21 cellular contexts compared by ENCODE assay signal in the genomic region with DNA sequence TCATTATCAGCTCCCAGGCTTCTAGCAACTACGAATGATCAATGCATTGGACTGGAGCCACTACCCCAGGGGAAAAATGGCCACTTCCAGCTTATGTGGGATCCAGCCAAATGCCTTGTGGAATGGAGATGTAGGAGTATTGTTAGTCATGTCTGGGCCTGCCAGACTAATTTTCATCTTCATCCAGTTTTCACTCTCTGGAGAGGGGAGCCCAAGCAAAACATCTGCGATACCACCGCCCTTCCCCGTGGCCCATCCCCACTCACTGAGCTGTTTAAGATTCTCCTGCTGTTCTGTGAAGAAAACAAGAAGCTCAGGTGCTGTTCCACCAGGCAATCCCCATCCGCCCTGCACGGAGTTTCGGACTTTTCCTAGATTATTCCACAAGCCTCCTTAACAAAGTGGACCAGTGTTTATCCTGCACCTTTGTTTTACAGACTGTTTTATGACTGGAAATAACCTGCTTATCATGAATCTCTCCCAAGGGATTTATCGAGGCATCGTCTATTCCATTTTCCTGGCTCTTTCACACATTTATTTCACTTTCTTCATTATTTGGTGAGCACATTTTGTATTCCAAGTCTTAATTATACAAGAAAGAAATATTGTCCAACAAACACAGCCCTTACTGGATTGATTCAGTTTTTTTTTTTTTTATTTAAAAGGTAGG. TPM values are rescaled to one million over a fixed set of nuclear protein-coding genes. Genes with fewer than 3 reads are reported as not detected.
DNase-seq lines count a peak whose midpoint lies in the region; ATAC-seq, FAIRE-seq and TF ChIP-seq lines count a peak whose summit lies in the region.
"Had no signal": no experiment of that assay in that cellular context is flagged by ENCODE, and none has a peak within 500 bp of the region (broad histone marks: within the 10 kb centered on the region; RNA-seq: fewer than 3 reads in every experiment).

No MANE protein-coding gene starts in this region.

- H3K9me3 ChIP-seq in uterus, result no peaks in the 10 kb centered on the region
- H3K9me3 ChIP-seq: gastrocnemius medialis had no signal

- ATAC-seq in left cardiac atrium (peak in 1 of 2 donors; percentile 89), Right ventricle myocardium superior (ENCODE audit: poor library complexity) (no peak)
- ATAC-seq: gastrocnemius medialis had no signal

- H3K4me3 ChIP-seq in fibroblast of pulmonary artery (replicated peaks; ENCODE audit: low read depth, low read length) (no peak overlapping the region), uterus (no peak overlapping the region)
- H3K4me3 ChIP-seq: gastrocnemius medialis had no signal

- no peak for FAIRE-seq in frontal cortex (lab: Jason Lieb, UNC)
- FAIRE-seq: GM12891 had no signal

- H3K36me3 ChIP-seq in uterus, result no peaks in the 10 kb centered on the region
- H3K36me3 ChIP-seq: gastrocnemius medialis, WERI-Rb-1 had no signal

- H3K27me3 ChIP-seq in uterus, result no peaks in the 10 kb centered on the region

- intact Hi-C loops in left cardiac atrium (cut with DNase I), result no loop called here
- intact Hi-C loops in Right ventricle myocardium superior (cut with DNase I), result no loop called here
- intact Hi-C loops in uterus (cut with DNase I; ENCODE audit: low total_unique reads), result no loop called here

- peak; percentile 29 for DNase-seq in left cardiac atrium
- DNase-seq in Right ventricle myocardium superior, result no peak
- DNase-seq in NCI-H69 (lab: John Stamatoyannopoulos, UW), result peak; percentile 18
- peak; percentile 36 for DNase-seq in fibroblast of pulmonary artery (ENCODE audit: low read depth)
- peak in 1 of 2 donors; percentile 27 for DNase-seq in uterus
- DNase-seq in activated naive CD4-positive, alpha-beta T cell treated with anti-CD3 and anti-CD28 coated beads, Interleukin-2, amount 50 U/mL, for 16 hours, result no peak
- DNase-seq in midbrain (lab: John Stamatoyannopoulos, UW), result no peak
- no peak for DNase-seq in frontal cortex (ENCODE audit: low spot score in 2 of 2)
- DNase-seq: activated CD4-positive, alpha-beta T cell treated with anti-CD3 and anti-CD28 coated beads, Interleukin-2, amount 50 U/mL, for 48 hours; activated naive CD8-positive, alpha-beta T cell treated with anti-CD3 and anti-CD28 coated beads, Interleukin-2, amount 10 ng/mL, durations not matched to agents 7 days and 5 days; activated T-cell treated with anti-CD3 and anti-CD28 coated beads, Interleukin-2, amount 50 U/mL, for 24 hours; COR-L47; gastrocnemius medialis; MV-4-11; naive B cell; NCI-H2107; SHP77; stimulated activated CD4-positive, alpha-beta T cell treated with anti-CD3 and anti-CD28 coated beads, Interleukin-4, amount 100 ng/mL, for 24 hours; WERI-Rb-1 had no signal

- TF ChIP-seq CTCF in fibroblast of pulmonary artery (IDR thresholded peaks at IDR 0.05; ENCODE audit: low read length, missing control alignments), result no peak
- TF ChIP-seq CTCF in uterus (IDR thresholded peaks at IDR 0.05), result no peak

- H3K27ac ChIP-seq in uterus, result peak overlapping the region; percentile 36 to 61
- H3K27ac ChIP-seq: gastrocnemius medialis, parathyroid adenoma, WERI-Rb-1 had no signal

- no peak for TF ChIP-seq POLR2A in uterus (IDR thresholded peaks at IDR 0.05)

- no peaks in the 10 kb centered on the region for H3K4me1 ChIP-seq in uterus
- H3K4me1 ChIP-seq: parathyroid adenoma had no signal

RNA-seq across cellular contexts. Expression of gene MAX, which starts 35.5 kb away (rescaled TPM):
- 10 to 100 TPM; 71.1 to 81.1 TPM for total RNA-seq in left cardiac atrium
- 85.2 TPM for total RNA-seq in Right ventricle myocardium superior
- 100 to 1,000 TPM in 1 of 4 donors, 10 to 100 TPM in 3; 32.6 to 153 (median 68.4) TPM for total RNA-seq in uterus
- 69.7 TPM for total RNA-seq in frontal cortex

Comparison
In these comparisons a context has a peak if more than half of its experiments do, and no peak if none do; other contexts are left out.
1. DNase-seq: peak in left cardiac atrium (single experiment), NCI-H69 (single experiment) and fibroblast of pulmonary artery (single experiment); none in Right ventricle myocardium superior (single experiment), activated naive CD4-positive, alpha-beta T cell treated with anti-CD3 and anti-CD28 coated beads, Interleukin-2, amount 50 U/mL, for 16 hours (single experiment), midbrain (single experiment) and frontal cortex (0 of 2).